Comparison of ENCODE assay signal across 1 cellular context in genomic region chr7:93949468-93949867, GRCh38.
TF ChIP-seq lines count a peak whose summit lies in the region.

No MANE protein-coding gene starts in this region.

TF ChIP-seq in SK-N-SH treated with all-trans-retinoic acid at 6 μM for 48 hours, 23 proteins besides CTCF, POLR2A, EP300 and RAD21 (continued from another document):
- TF ChIP-seq ISL1 (CRISPR knock-in tag; IDR thresholded peaks at IDR 0.05) (peak; percentile 93), SNAI2 (CRISPR knock-in tag; IDR thresholded peaks at IDR 0.05) (no peak), POU6F1 (CRISPR knock-in tag; IDR thresholded peaks at IDR 0.05; ENCODE audit: borderline replicate concordance, low read depth) (no peak), ZNF70 (CRISPR knock-in tag; IDR thresholded peaks at IDR 0.05) (no peak), CREB5 (CRISPR knock-in tag; IDR thresholded peaks at IDR 0.05; ENCODE audit: low read depth) (peak; percentile 40; the same call in 1 of the 2 replicates), ZC3H10 (CRISPR knock-in tag; IDR thresholded peaks at IDR 0.05) (peak; percentile 86)
